Comparison of ENCODE assay signal across 8 cellular contexts in genomic region chr19:40523322-40524047, GRCh38. TPM values are rescaled to one million over a fixed set of nuclear protein-coding genes. Genes with fewer than 3 reads are reported as not detected.
DNase-seq lines count a peak whose midpoint lies in the region; ATAC-seq and TF ChIP-seq lines count a peak whose summit lies in the region.

No MANE protein-coding gene starts in this region.

- H3K27me3 ChIP-seq in mammary epithelial cell (ENCODE audit: insufficient read depth, low read length) = no peaks in the 10 kb centered on the region

- no TSS peak for BruUV-seq in mammary epithelial cell (replicated peaks; lab: Mats Ljungman, UMichigan)

- dilution Hi-C loops in mammary epithelial cell (cut with HindIII; ENCODE audit: low sequenced_read_pairs) = no loop called here

- H3K9me3 ChIP-seq in T-helper 17 cell (ENCODE audit: control insufficient read depth, low read length, poor library complexity, severe bottlenecking) (no peaks in the 10 kb centered on the region), mammary epithelial cell (replicated peaks; ENCODE audit: insufficient read depth, low read length) (no peaks in the 10 kb centered on the region)

- ATAC-seq in T-helper 17 cell (peak; percentile 86), left colon (peak; percentile 99)
- peak; percentile 89 for ATAC-seq in stimulated activated naive CD8-positive, alpha-beta T cell treated with anti-CD3 and anti-CD28 coated beads, Interleukin-15, amount 100 ng/mL, for 72 hours

- H4K20me1 ChIP-seq in mammary epithelial cell (ENCODE audit: insufficient read depth, low read length) = no peaks in the 10 kb centered on the region

- no peaks in the 10 kb centered on the region for H3K79me2 ChIP-seq in mammary epithelial cell (ENCODE audit: insufficient read depth, low read length)

- CTCF ChIA-PET in mammary epithelial cell (lab: Charles Lee; ENCODE audit: low non-redundant PET) = interaction anchor here (0.5 to 1.1 kb wide), 4 partner anchors 60 to 659 kb away, joined by 3 to 11 read pairs (median 6); no protein-coding TSS in a partner anchor

- H3K36me3 ChIP-seq in mammary epithelial cell (ENCODE audit: insufficient read depth, low read length) = no peaks in the 10 kb centered on the region

- no peaks in the 10 kb centered on the region for H3K4me1 ChIP-seq in mammary epithelial cell (ENCODE audit: insufficient read depth, low read length)

- no peak overlapping the region for H3K27ac Mint-ChIP-seq in T-helper 17 cell
- no peak overlapping the region for H3K27ac Mint-ChIP-seq in stimulated activated naive CD8-positive, alpha-beta T cell treated with anti-CD3 and anti-CD28 coated beads, Interleukin-15, amount 100 ng/mL, for 72 hours

- intact Hi-C loops in mammary epithelial cell (cut with micrococcal nuclease) (loop anchor here (5.0 kb wide), 1 partner anchor 56 kb away; the partner anchor contains the start of genes BLVRB and SPTBN4), left colon (cut with DNase I, micrococcal nuclease) (no loop called here)

- in situ Hi-C loops in mammary epithelial cell (cut with MboI; ENCODE audit: low sequenced_read_pairs in 2 of 2) = no loop called here

- peak; percentile 55 to 57 for TF ChIP-seq CTCF in mammary epithelial cell (conservative IDR thresholded peaks at IDR 0.05 in 1 of 2, IDR thresholded peaks at IDR 0.05 in 1 of 2; ENCODE audit: extremely low read depth in 1 of 2, insufficient read depth in 1 of 2, low read depth in 1 of 2, low read length in 2 of 2)

- no peak overlapping the region for H3K9ac ChIP-seq in mammary epithelial cell (ENCODE audit: insufficient read depth, low read length)

- H3K4me1 Mint-ChIP-seq in T-helper 17 cell = peaks cover 18% of the 10 kb centered on the region
- H3K4me1 Mint-ChIP-seq in stimulated activated naive CD8-positive, alpha-beta T cell treated with anti-CD3 and anti-CD28 coated beads, Interleukin-15, amount 100 ng/mL, for 72 hours = peaks cover 5% of the 10 kb centered on the region

- no peak overlapping the region for H3K27ac ChIP-seq in mammary epithelial cell (ENCODE audit: insufficient read depth, low read depth, low read length)

- WGBS in mammary epithelial cell (ENCODE audit: low coverage, missing lambda C conversion rate) = 56% methylated on average over 15 of the region's 17 CpGs

- H3K9me3 Mint-ChIP-seq in stimulated activated naive CD8-positive, alpha-beta T cell treated with anti-CD3 and anti-CD28 coated beads, Interleukin-15, amount 100 ng/mL, for 72 hours = no peaks in the 10 kb centered on the region

- no peak overlapping the region for H2AFZ ChIP-seq in mammary epithelial cell (ENCODE audit: low read depth, low read length)

- peaks cover 42% of the 10 kb centered on the region for H3K27me3 Mint-ChIP-seq in T-helper 17 cell
- H3K27me3 Mint-ChIP-seq in stimulated activated naive CD8-positive, alpha-beta T cell treated with anti-CD3 and anti-CD28 coated beads, Interleukin-15, amount 100 ng/mL, for 72 hours = peaks cover 48% of the 10 kb centered on the region

- no peak overlapping the region for H3K4me3 Mint-ChIP-seq in T-helper 17 cell
- H3K4me3 Mint-ChIP-seq in stimulated activated naive CD8-positive, alpha-beta T cell treated with anti-CD3 and anti-CD28 coated beads, Interleukin-15, amount 100 ng/mL, for 72 hours = no peak overlapping the region

- H3K36me3 Mint-ChIP-seq in T-helper 17 cell (ENCODE audit: low read depth) = peaks cover 8% of the 10 kb centered on the region

- no peak overlapping the region for H3K4me3 ChIP-seq in mammary epithelial cell (replicated peaks in 1 of 3; ENCODE audit: insufficient read depth in 1 of 3, low read depth in 2 of 3, low read length in 3 of 3)

- DNase-seq in SIG-M5 treated with dmso at 0.1 percent for 504 hours (lab: John Stamatoyannopoulos, UW; ENCODE audit: unreplicated experiment) (peak; percentile 68), SIG-M5 (lab: John Stamatoyannopoulos, UW) (no peak), NCI-H1694 (lab: John Stamatoyannopoulos, UW) (peak; percentile 58), T-helper 17 cell (peak; percentile 18 to 41 (median 20)), mammary epithelial cell (peak; percentile 42), left colon (peak; percentile 81), activated gamma-delta T cell (lab: John Stamatoyannopoulos, UW) (no peak)
- peak; percentile 55 to 69 for DNase-seq in stimulated activated naive CD8-positive, alpha-beta T cell treated with anti-CD3 and anti-CD28 coated beads, Interleukin-15, amount 100 ng/mL, for 72 hours

- no peak overlapping the region for H3K4me2 ChIP-seq in mammary epithelial cell (ENCODE audit: insufficient read depth, low read depth, low read length)

RNA-seq across cellular contexts. Expression of gene SHKBP1, which starts 53.2 kb away (rescaled TPM):
- total RNA-seq in T-helper 17 cell = 100 to 1,000 TPM; 124 to 141 TPM
- total RNA-seq in mammary epithelial cell = 10 to 100 TPM; 21.0 to 57.9 TPM
- 44.4 TPM for polyA plus RNA-seq in mammary epithelial cell
- 68.1 TPM for polyA minus RNA-seq in mammary epithelial cell
- 10 to 100 TPM; 64.1 to 64.3 TPM for total RNA-seq in left colon

RNA-seq across cellular contexts. Expression of gene SPTBN4, which starts 56.7 kb away (rescaled TPM):
- total RNA-seq in T-helper 17 cell (under 1 TPM; 0.21 to 0.25 TPM), mammary epithelial cell (under 1 TPM; 0.16 to 0.50 TPM), left colon (1 to 10 TPM in 1 of 2 donors, under 1 TPM in 1; 0.15 to 1.2 TPM)
- polyA plus RNA-seq in mammary epithelial cell = 0.29 TPM
- not detected for polyA minus RNA-seq in mammary epithelial cell

RNA-seq across cellular contexts. Expression of gene BLVRB, which starts 57.9 kb away (rescaled TPM):
- total RNA-seq in T-helper 17 cell (1 to 10 TPM; 7.4 to 9.9 TPM), mammary epithelial cell (10 to 100 TPM; 57.6 to 92.5 TPM), left colon (10 to 100 TPM; 77.4 to 79.6 TPM)
- 88.3 TPM for polyA plus RNA-seq in mammary epithelial cell
- 52.5 TPM for polyA minus RNA-seq in mammary epithelial cell

Comparison
In these comparisons a context has a peak if more than half of its experiments do, and no peak if none do; other contexts are left out.
1. DNase-seq: peak in SIG-M5 treated with dmso at 0.1 percent for 504 hours (single experiment), NCI-H1694 (single experiment), T-helper 17 cell (3 of 3), mammary epithelial cell (single experiment), left colon (2 of 2) and stimulated activated naive CD8-positive, alpha-beta T cell treated with anti-CD3 and anti-CD28 coated beads, Interleukin-15, amount 100 ng/mL, for 72 hours (2 of 2); none in SIG-M5 (single experiment) and activated gamma-delta T cell (single experiment).
2. RNA of gene BLVRB, which starts 57.9 kb away (total RNA-seq): 57.6 to 92.5 TPM in mammary epithelial cell and 77.4 to 79.6 TPM in left colon; 7.4 to 9.9 TPM in T-helper 17 cell; every median in the first group is over 4 times any median in the second.
3. Peak in every context shown above with its lines, with median percentiles within 50 percentile points of each other: ATAC-seq.